Comparison of ENCODE assay signal across 8 cellular contexts in genomic region chr1:101237229-101237837, GRCh38. TPM values are rescaled to one million over a fixed set of nuclear protein-coding genes. Genes with fewer than 3 reads are reported as not detected.
DNase-seq lines count a peak whose midpoint lies in the region; ATAC-seq and TF ChIP-seq lines count a peak whose summit lies in the region.

No MANE protein-coding gene starts in this region.

- peak overlapping the region; percentile 97 for H3K27ac Mint-ChIP-seq in endothelial cell (ENCODE audit: unreplicated experiment)
- peak overlapping the region; percentile 91 to 96 for H3K27ac Mint-ChIP-seq in natural killer cell

- in situ Hi-C loops in GM13977 (cut with MboI; ENCODE audit: low pct_unique_long_range_greater_than_20kb, low sequenced_read_pairs, unreplicated experiment), result no loop called here

- H3K36me3 Mint-ChIP-seq in endothelial cell (ENCODE audit: low read depth, unreplicated experiment) (peaks cover 41% of the 10 kb centered on the region), natural killer cell (peaks cover 33% of the 10 kb centered on the region)

- TF ChIP-seq CTCF in AG09319 (IDR thresholded peaks at IDR 0.05; ENCODE audit: low read depth, low read length) (no peak; the same call in 1 of the 2 replicates), GM13977 (IDR thresholded peaks at IDR 0.05; ENCODE audit: extremely low read depth, insufficient read depth, missing control alignments) (no peak), endothelial cell (IDR thresholded peaks at IDR 0.05; ENCODE audit: unreplicated experiment) (no peak), natural killer cell (IDR thresholded peaks at IDR 0.05) (no peak)

- H3K27me3 Mint-ChIP-seq in endothelial cell (ENCODE audit: unreplicated experiment) (peaks cover 24% of the 10 kb centered on the region), natural killer cell (ENCODE audit: low read depth in 2 of 2) (no peaks in the 10 kb centered on the region)

- H3K9me3 Mint-ChIP-seq in endothelial cell (ENCODE audit: unreplicated experiment) (no peaks in the 10 kb centered on the region), natural killer cell (no peaks in the 10 kb centered on the region)

- H3K4me1 Mint-ChIP-seq in endothelial cell (ENCODE audit: unreplicated experiment), result peaks cover 56% of the 10 kb centered on the region
- H3K4me1 Mint-ChIP-seq in natural killer cell, result peaks cover 71 to 72% of the 10 kb centered on the region in 2 donors

- peak overlapping the region; percentile 100 for H3K4me3 Mint-ChIP-seq in endothelial cell (ENCODE audit: unreplicated experiment)
- peak overlapping the region; percentile 98 for H3K4me3 Mint-ChIP-seq in natural killer cell

- ATAC-seq in natural killer cell (no peak), GM21423 (IDR thresholded peaks at IDR 0.05; ENCODE audit: unreplicated experiment) (no peak), GM18511 (IDR thresholded peaks at IDR 0.05; ENCODE audit: unreplicated experiment) (no peak)

- intact Hi-C loops in natural killer cell (cut with micrococcal nuclease), result loop anchor here (5.0 kb wide), 4 partner anchors 75 to 525 kb away; no protein-coding TSS in a partner anchor

- DNase-seq in AG09319 (ENCODE audit: extremely low read depth, low read depth) (peak; percentile 45), GM13977 (ENCODE audit: low spot score) (peak; percentile 28), UCSD-AML1 (lab: John Stamatoyannopoulos, UW; ENCODE audit: unreplicated experiment) (peak; percentile 23), endothelial cell (ENCODE audit: low spot score) (no peak), natural killer cell (no peak), NCI-H187 (lab: John Stamatoyannopoulos, UW) (no peak)

RNA-seq across cellular contexts. Expression of gene S1PR1, which starts 0.5 kb away (rescaled TPM):
- total RNA-seq in endothelial cell (ENCODE audit: unreplicated experiment) (79.1 TPM), natural killer cell (100 to 1,000 TPM in 1 of 3 donors, 10 to 100 TPM in 2; 33.5 to 114 (median 80.2) TPM)

Comparison
In these comparisons a context has a peak if more than half of its experiments do, and no peak if none do; other contexts are left out.
1. DNase-seq: peak in AG09319 (single experiment), GM13977 (single experiment) and UCSD-AML1 (single experiment); none in endothelial cell (single experiment), natural killer cell (single experiment) and NCI-H187 (0 of 2).